Comparison of ENCODE assay signal across 13 cellular contexts in genomic region chr2:85329181-85329651, GRCh38. TPM values are rescaled to one million over a fixed set of nuclear protein-coding genes. Genes with fewer than 3 reads are reported as not detected.
DNase-seq lines count a peak whose midpoint lies in the region; ATAC-seq and TF ChIP-seq lines count a peak whose summit lies in the region.
"Had no signal": no experiment of that assay in that cellular context is flagged by ENCODE, and none has a peak within 500 bp of the region (broad histone marks: within the 10 kb centered on the region; RNA-seq: fewer than 3 reads in every experiment).

No MANE protein-coding gene starts in this region.

- no peak overlapping the region for H2BK120ac ChIP-seq in mesendoderm (ENCODE audit: low read depth, low read length)

- no peak overlapping the region for H3K18ac ChIP-seq in mesendoderm (ENCODE audit: low read length)

- H3K9ac ChIP-seq in BLaER1 (peak overlapping the region; percentile 98), mesendoderm (ENCODE audit: low read length) (no peak overlapping the region)

- no peak for DNase-seq in GM23338 (ENCODE audit: low spot score)
- DNase-seq in mesendoderm = peak; percentile 60
- no peak for DNase-seq in coronary artery (ENCODE audit: low spot score)
- no peak for DNase-seq in tibial nerve (ENCODE audit: low spot score in 2 of 2)
- DNase-seq in LoVo (ENCODE audit: low spot score) = no peak
- no peak for DNase-seq in foreskin melanocyte
- DNase-seq: activated gamma-delta T cell; cerebellar nuclear complex; stimulated activated CD4-positive, alpha-beta T cell treated with anti-CD3 and anti-CD28 coated beads, Interleukin-2, amount 100 ng/mL, for 48 hours; stimulated activated naive CD4-positive, alpha-beta T cell had no signal

- peak overlapping the region; percentile 11; the same call in 2 of the 3 replicates for H3K4me3 Mint-ChIP-seq in GM23338

- H3K79me2 ChIP-seq in GM23338 (replicated peaks; ENCODE audit: insufficient read depth) = peaks cover 33% of the 10 kb centered on the region
- H3K79me2 ChIP-seq in mesendoderm (ENCODE audit: control insufficient read depth, insufficient read depth, low read length) = peaks cover 25% of the 10 kb centered on the region

- no peak overlapping the region for H2AK5ac ChIP-seq in mesendoderm (ENCODE audit: low read length)

- H3K4me3 ChIP-seq in BLaER1 (0 out of 2 replicates have a peak overlapping the region, but pooled peaks have one; percentile 79), GM23338 (no peak overlapping the region), mesendoderm (ENCODE audit: low read length) (no peak overlapping the region), coronary artery (no peak overlapping the region), tibial nerve (no peak overlapping the region)

- H3K79me1 ChIP-seq in mesendoderm (ENCODE audit: low read length) = peaks cover 22% of the 10 kb centered on the region

- H2AFZ ChIP-seq in GM23338 = no peak overlapping the region

- H3K36me3 ChIP-seq in BLaER1 (peaks cover 24% of the 10 kb centered on the region), GM23338 (ENCODE audit: insufficient read depth) (peaks cover 12% of the 10 kb centered on the region), mesendoderm (ENCODE audit: control insufficient read depth, insufficient read depth, low read length) (peaks cover 7% of the 10 kb centered on the region), tibial nerve (peaks cover 0 to 15% (median 4%) of the 10 kb centered on the region in 3 donors)

- H3K23ac ChIP-seq in mesendoderm (ENCODE audit: low read length) = no peak overlapping the region

- no peak for TF ChIP-seq EP300 in tibial nerve (IDR thresholded peaks at IDR 0.05)

- H3K4me2 ChIP-seq in BLaER1 = peak overlapping the region; percentile 92
- peak overlapping the region; percentile 84; the same call in 1 of the 2 replicates for H3K4me2 ChIP-seq in GM23338
- H3K4me2 ChIP-seq in mesendoderm (ENCODE audit: low read length) = no peak overlapping the region

- no peak overlapping the region for H4K5ac ChIP-seq in mesendoderm (ENCODE audit: low read length)

- H3K9me3 Mint-ChIP-seq in GM23338 = peaks cover 4% of the 10 kb centered on the region; the same call in 2 of the 3 replicates

- peaks cover 33% of the 10 kb centered on the region for H3K4me1 ChIP-seq in BLaER1
- H3K4me1 ChIP-seq in GM23338 (ENCODE audit: insufficient read depth) = peaks cover 37% of the 10 kb centered on the region
- H3K4me1 ChIP-seq in mesendoderm (ENCODE audit: control insufficient read depth, low read depth, low read length) = peaks cover 10% of the 10 kb centered on the region
- H3K4me1 ChIP-seq in tibial nerve = peaks cover 0 to 39% (median 22%) of the 10 kb centered on the region in 4 donors

- H3K27ac Mint-ChIP-seq in GM23338 = no peak overlapping the region; the same call in 1 of the 2 replicates

- ATAC-seq in GM23338 = no peak
- ATAC-seq: Panc1 had no signal

- H2BK15ac ChIP-seq in mesendoderm (replicated peaks; ENCODE audit: low read depth) = no peak overlapping the region

- peaks cover 9% of the 10 kb centered on the region for H3K27me3 Mint-ChIP-seq in GM23338 (ENCODE audit: insufficient read depth, low read depth, poor library complexity)

- H3K4me1 Mint-ChIP-seq in GM23338 = peaks cover 44% of the 10 kb centered on the region

- no peak overlapping the region for H2BK5ac ChIP-seq in mesendoderm (ENCODE audit: low read length)

- no peak overlapping the region for H3K56ac ChIP-seq in mesendoderm (ENCODE audit: low read length)

- no peak overlapping the region for H3K4ac ChIP-seq in mesendoderm (ENCODE audit: low read depth, low read length)

- TF ChIP-seq CTCF in GM23338 (conservative IDR thresholded peaks at IDR 0.05; ENCODE audit: low read depth in 2 of 2) (no peak), VCaP (conservative IDR thresholded peaks at IDR 0.05) (no peak), coronary artery (IDR thresholded peaks at IDR 0.05) (no peak), tibial nerve (IDR thresholded peaks at IDR 0.05) (no peak)

- no peak overlapping the region for H3K27ac ChIP-seq in BLaER1
- no peak overlapping the region for H3K27ac ChIP-seq in GM23338 (ENCODE audit: low read depth)
- peak overlapping the region; percentile 92 for H3K27ac ChIP-seq in VCaP
- no peak overlapping the region for H3K27ac ChIP-seq in mesendoderm (ENCODE audit: low read depth, low read length)
- H3K27ac ChIP-seq in coronary artery = no peak overlapping the region
- no peak overlapping the region for H3K27ac ChIP-seq in tibial nerve

- TF ChIP-seq POLR2A in tibial nerve (IDR thresholded peaks at IDR 0.05) = no peak

- no peak overlapping the region for H4K8ac ChIP-seq in mesendoderm (ENCODE audit: low read depth, low read length)

- H3F3A ChIP-seq in GM23338 (replicated peaks; ENCODE audit: low read depth) = no peaks in the 10 kb centered on the region

- H3K27me3 ChIP-seq in BLaER1 (no peaks in the 10 kb centered on the region), GM23338 (ENCODE audit: insufficient read depth) (no peaks in the 10 kb centered on the region), mesendoderm (ENCODE audit: insufficient read depth, low read length, poor library complexity) (no peaks in the 10 kb centered on the region), tibial nerve (no peaks in the 10 kb centered on the region)

- H4K20me1 ChIP-seq in BLaER1 (peaks cover 31% of the 10 kb centered on the region), GM23338 (replicated peaks; ENCODE audit: insufficient read depth) (peaks cover 23% of the 10 kb centered on the region)

- no peaks in the 10 kb centered on the region for H3K9me2 ChIP-seq in GM23338 (ENCODE audit: insufficient read depth)

- peaks cover 33% of the 10 kb centered on the region for H3K36me3 Mint-ChIP-seq in GM23338 (ENCODE audit: low read depth)

- H3K9me3 ChIP-seq in BLaER1 (peaks cover 5% of the 10 kb centered on the region; the same call in 1 of the 2 replicates), tibial nerve (no peaks in the 10 kb centered on the region)

TF ChIP-seq in GM23338, 12 proteins besides CTCF, POLR2A, EP300 and RAD21:
- TF ChIP-seq NANOG (IDR thresholded peaks at IDR 0.05; ENCODE audit: borderline replicate concordance) = no peak
- no peak for TF ChIP-seq JUNB (IDR thresholded peaks at IDR 0.05; ENCODE audit: unreplicated experiment)
- TF ChIP-seq EZH2phosphoT487 (IDR thresholded peaks at IDR 0.05; ENCODE audit: unreplicated experiment) = no peak
TF ChIP-seq in GM23338: peak in this region for 0.

RNA-seq across cellular contexts. Expression of gene TGOLN2, which starts 1.4 kb away (rescaled TPM):
- total RNA-seq in GM23338 (2014; rRNA removed; shearing (Covaris generic)) = 48.3 and 49.4 TPM in 2 replicates
- polyA plus RNA-seq in GM23338 (2016; fragmentation: Nextera tagmentation; extraction: Ambion mirVana) = 17.8 and 20.8 TPM in 2 replicates
- polyA plus RNA-seq in mesendoderm (2013, experiment 1 of 2) = 40.7 TPM
- 39.8 TPM for polyA plus RNA-seq in mesendoderm (2013, experiment 2 of 2)
- total RNA-seq in tibial nerve = 100 to 1,000 TPM in 3 of 4 donors, 10 to 100 TPM in 1; 96.9 to 128 (median 109) TPM

RNA-seq across cellular contexts. Expression of gene RETSAT, which starts 25.1 kb away (rescaled TPM):
- 12.5 and 16.4 TPM in 2 replicates for total RNA-seq in GM23338 (2014; rRNA removed; shearing (Covaris generic))
- polyA plus RNA-seq in GM23338 (2016; fragmentation: Nextera tagmentation; extraction: Ambion mirVana) = 2.3 and 2.6 TPM in 2 replicates
- polyA plus RNA-seq in mesendoderm (2013, experiment 1 of 2) = 6.9 TPM
- 7.5 TPM for polyA plus RNA-seq in mesendoderm (2013, experiment 2 of 2)
- 100 to 1,000 TPM in 2 of 4 donors, 10 to 100 TPM in 2; 74.7 to 113 (median 97.5) TPM for total RNA-seq in tibial nerve

RNA-seq across cellular contexts. Expression of gene ELMOD3, which starts 25.4 kb away (rescaled TPM):
- 7.1 and 8.9 TPM in 2 replicates for total RNA-seq in GM23338 (2014; rRNA removed; shearing (Covaris generic))
- 5.9 and 8.6 TPM in 2 replicates for polyA plus RNA-seq in GM23338 (2016; fragmentation: Nextera tagmentation; extraction: Ambion mirVana)
- polyA plus RNA-seq in mesendoderm (2013, experiment 1 of 2) = 5.0 TPM
- 4.7 TPM for polyA plus RNA-seq in mesendoderm (2013, experiment 2 of 2)
- 10 to 100 TPM; 21.2 to 39.0 (median 35.4) TPM for total RNA-seq in tibial nerve
